ENCODE assay signal across 1 cellular context in the genomic region with DNA sequence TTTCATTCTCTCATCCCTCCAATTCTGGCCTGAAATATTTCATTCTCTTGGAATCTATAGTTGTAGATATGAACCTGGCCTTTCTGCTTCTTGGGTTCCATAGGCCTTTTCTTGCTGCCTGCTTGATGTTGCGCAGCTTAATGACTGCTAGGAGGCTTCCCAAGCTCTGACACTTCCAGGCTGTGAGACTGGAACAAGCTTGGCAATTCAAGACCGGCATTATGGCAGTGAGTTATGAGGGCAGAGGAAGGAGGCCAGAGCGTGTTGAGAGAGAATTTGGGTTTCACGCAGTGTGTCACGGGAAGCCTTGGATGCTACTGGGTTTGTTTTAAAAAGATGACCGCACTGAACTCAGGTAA.
TF ChIP-seq lines count a peak whose summit lies in the region.

No MANE protein-coding gene starts in this region.

TF ChIP-seq in K562, 482 proteins besides CTCF, POLR2A, EP300 and RAD21:
- TF ChIP-seq GATAD2A (IDR thresholded peaks at IDR 0.05) = no peak
- TF ChIP-seq RBM15 (IDR thresholded peaks at IDR 0.05; ENCODE audit: insufficient read depth, low read length) = no peak
- TF ChIP-seq, protein P1, sequence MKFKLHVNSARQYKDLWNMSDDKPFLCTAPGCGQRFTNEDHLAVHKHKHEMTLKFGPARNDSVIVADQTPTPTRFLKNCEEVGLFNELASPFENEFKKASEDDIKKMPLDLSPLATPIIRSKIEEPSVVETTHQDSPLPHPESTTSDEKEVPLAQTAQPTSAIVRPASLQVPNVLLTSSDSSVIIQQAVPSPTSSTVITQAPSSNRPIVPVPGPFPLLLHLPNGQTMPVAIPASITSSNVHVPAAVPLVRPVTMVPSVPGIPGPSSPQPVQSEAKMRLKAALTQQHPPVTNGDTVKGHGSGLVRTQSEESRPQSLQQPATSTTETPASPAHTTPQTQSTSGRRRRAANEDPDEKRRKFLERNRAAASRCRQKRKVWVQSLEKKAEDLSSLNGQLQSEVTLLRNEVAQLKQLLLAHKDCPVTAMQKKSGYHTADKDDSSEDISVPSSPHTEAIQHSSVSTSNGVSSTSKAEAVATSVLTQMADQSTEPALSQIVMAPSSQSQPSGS (CRISPR knock-in tag; IDR thresholded peaks at IDR 0.05) = no peak
- TF ChIP-seq KLF10 (CRISPR knock-in tag; IDR thresholded peaks at IDR 0.05) = no peak
